1 cellular context compared by ENCODE assay signal in the genomic region with DNA sequence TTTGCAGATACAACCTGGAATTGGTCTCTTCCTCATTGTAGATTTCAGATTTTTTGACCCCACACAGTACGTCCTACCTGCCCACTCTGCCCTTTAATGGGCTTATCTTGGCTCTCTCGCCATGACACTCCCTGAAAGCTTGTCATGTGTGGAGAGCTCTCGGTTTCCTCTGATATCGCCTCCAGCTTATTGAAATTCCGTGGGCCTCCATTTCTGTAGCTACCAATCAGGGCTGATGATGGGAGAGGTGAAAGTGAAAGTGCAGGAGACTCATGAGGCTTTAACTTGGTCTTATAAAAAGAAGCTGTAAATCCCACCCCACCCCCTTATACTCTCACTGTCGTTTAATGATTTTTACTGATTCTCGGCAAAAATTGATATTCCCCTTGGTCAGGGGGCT.
TF ChIP-seq lines count a peak whose summit lies in the region.

No MANE protein-coding gene starts in this region.

TF ChIP-seq in K562, 482 proteins besides CTCF, POLR2A, EP300 and RAD21 (continued from another document):
- TF ChIP-seq, protein P1, sequence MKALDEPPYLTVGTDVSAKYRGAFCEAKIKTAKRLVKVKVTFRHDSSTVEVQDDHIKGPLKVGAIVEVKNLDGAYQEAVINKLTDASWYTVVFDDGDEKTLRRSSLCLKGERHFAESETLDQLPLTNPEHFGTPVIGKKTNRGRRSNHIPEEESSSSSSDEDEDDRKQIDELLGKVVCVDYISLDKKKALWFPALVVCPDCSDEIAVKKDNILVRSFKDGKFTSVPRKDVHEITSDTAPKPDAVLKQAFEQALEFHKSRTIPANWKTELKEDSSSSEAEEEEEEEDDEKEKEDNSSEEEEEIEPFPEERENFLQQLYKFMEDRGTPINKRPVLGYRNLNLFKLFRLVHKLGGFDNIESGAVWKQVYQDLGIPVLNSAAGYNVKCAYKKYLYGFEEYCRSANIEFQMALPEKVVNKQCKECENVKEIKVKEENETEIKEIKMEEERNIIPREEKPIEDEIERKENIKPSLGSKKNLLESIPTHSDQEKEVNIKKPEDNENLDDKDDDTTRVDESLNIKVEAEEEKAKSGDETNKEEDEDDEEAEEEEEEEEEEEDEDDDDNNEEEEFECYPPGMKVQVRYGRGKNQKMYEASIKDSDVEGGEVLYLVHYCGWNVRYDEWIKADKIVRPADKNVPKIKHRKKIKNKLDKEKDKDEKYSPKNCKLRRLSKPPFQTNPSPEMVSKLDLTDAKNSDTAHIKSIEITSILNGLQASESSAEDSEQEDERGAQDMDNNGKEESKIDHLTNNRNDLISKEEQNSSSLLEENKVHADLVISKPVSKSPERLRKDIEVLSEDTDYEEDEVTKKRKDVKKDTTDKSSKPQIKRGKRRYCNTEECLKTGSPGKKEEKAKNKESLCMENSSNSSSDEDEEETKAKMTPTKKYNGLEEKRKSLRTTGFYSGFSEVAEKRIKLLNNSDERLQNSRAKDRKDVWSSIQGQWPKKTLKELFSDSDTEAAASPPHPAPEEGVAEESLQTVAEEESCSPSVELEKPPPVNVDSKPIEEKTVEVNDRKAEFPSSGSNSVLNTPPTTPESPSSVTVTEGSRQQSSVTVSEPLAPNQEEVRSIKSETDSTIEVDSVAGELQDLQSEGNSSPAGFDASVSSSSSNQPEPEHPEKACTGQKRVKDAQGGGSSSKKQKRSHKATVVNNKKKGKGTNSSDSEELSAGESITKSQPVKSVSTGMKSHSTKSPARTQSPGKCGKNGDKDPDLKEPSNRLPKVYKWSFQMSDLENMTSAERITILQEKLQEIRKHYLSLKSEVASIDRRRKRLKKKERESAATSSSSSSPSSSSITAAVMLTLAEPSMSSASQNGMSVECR (CRISPR knock-in tag; IDR thresholded peaks at IDR 0.05), result no peak
- peak in 1 of 3 experiments; percentile 57 for TF ChIP-seq YY1 (IDR thresholded peaks at IDR 0.05; ENCODE audit: borderline replicate concordance in 1 of 3, control insufficient read depth in 1 of 3, extremely low read depth in 1 of 3, insufficient read depth in 3 of 3, insufficient read length in 1 of 3, insufficient replicate concordance in 2 of 3, low read depth in 1 of 3, low read length in 2 of 3)
- 0 out of 2 replicates have a peak, but pooled peaks have one; percentile 4 for TF ChIP-seq RNF2 (IDR thresholded peaks at IDR 0.05)
- no peak for TF ChIP-seq TCF7 (IDR thresholded peaks at IDR 0.05; ENCODE audit: borderline replicate concordance)
- TF ChIP-seq, protein P2, sequence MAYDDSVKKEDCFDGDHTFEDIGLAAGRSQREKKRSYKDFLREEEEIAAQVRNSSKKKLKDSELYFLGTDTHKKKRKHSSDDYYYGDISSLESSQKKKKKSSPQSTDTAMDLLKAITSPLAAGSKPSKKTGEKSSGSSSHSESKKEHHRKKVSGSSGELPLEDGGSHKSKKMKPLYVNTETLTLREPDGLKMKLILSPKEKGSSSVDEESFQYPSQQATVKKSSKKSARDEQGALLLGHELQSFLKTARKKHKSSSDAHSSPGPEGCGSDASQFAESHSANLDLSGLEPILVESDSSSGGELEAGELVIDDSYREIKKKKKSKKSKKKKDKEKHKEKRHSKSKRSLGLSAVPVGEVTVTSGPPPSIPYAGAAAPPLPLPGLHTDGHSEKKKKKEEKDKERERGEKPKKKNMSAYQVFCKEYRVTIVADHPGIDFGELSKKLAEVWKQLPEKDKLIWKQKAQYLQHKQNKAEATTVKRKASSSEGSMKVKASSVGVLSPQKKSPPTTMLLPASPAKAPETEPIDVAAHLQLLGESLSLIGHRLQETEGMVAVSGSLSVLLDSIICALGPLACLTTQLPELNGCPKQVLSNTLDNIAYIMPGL (CRISPR knock-in tag; IDR thresholded peaks at IDR 0.05), result no peak
- TF ChIP-seq ZZZ3 (IDR thresholded peaks at IDR 0.05), result no peak
- TF ChIP-seq NR2C2 (CRISPR knock-in tag; IDR thresholded peaks at IDR 0.05), result no peak
- TF ChIP-seq NR2C2 (tag; IDR thresholded peaks at IDR 0.05), result peak; percentile 49; the same call in 1 of the 2 replicates
- TF ChIP-seq ARID1B (IDR thresholded peaks at IDR 0.05), result peak; percentile 24; the same call in 1 of the 2 replicates
- TF ChIP-seq, protein P3, sequence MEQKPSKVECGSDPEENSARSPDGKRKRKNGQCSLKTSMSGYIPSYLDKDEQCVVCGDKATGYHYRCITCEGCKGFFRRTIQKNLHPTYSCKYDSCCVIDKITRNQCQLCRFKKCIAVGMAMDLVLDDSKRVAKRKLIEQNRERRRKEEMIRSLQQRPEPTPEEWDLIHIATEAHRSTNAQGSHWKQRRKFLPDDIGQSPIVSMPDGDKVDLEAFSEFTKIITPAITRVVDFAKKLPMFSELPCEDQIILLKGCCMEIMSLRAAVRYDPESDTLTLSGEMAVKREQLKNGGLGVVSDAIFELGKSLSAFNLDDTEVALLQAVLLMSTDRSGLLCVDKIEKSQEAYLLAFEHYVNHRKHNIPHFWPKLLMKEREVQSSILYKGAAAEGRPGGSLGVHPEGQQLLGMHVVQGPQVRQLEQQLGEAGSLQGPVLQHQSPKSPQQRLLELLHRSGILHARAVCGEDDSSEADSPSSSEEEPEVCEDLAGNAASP (IDR thresholded peaks at IDR 0.05), result no peak
- TF ChIP-seq ATF7 (IDR thresholded peaks at IDR 0.05), result 0 out of 2 replicates have a peak, but pooled peaks have one; percentile 23
- TF ChIP-seq NFE2L1 (tag; IDR thresholded peaks at IDR 0.05; ENCODE audit: borderline replicate concordance, low read depth), result no peak
- TF ChIP-seq HEY1 (CRISPR knock-in tag; IDR thresholded peaks at IDR 0.05; ENCODE audit: borderline replicate concordance), result no peak
- TF ChIP-seq, protein P4, sequence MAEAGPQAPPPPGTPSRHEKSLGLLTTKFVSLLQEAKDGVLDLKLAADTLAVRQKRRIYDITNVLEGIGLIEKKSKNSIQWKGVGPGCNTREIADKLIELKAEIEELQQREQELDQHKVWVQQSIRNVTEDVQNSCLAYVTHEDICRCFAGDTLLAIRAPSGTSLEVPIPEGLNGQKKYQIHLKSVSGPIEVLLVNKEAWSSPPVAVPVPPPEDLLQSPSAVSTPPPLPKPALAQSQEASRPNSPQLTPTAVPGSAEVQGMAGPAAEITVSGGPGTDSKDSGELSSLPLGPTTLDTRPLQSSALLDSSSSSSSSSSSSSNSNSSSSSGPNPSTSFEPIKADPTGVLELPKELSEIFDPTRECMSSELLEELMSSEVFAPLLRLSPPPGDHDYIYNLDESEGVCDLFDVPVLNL (CRISPR knock-in tag; IDR thresholded peaks at IDR 0.05; ENCODE audit: low read depth), result no peak
- no peak for TF ChIP-seq MTA3 (IDR thresholded peaks at IDR 0.05; ENCODE audit: borderline replicate concordance)
- TF ChIP-seq ZNF232 (CRISPR knock-in tag; IDR thresholded peaks at IDR 0.05), result no peak
- peak; percentile 33 for TF ChIP-seq SMARCA4 (IDR thresholded peaks at IDR 0.05)
- no peak for TF ChIP-seq SAFB (IDR thresholded peaks at IDR 0.05; ENCODE audit: borderline replicate concordance, low read depth, low read length)
- TF ChIP-seq, protein P5, sequence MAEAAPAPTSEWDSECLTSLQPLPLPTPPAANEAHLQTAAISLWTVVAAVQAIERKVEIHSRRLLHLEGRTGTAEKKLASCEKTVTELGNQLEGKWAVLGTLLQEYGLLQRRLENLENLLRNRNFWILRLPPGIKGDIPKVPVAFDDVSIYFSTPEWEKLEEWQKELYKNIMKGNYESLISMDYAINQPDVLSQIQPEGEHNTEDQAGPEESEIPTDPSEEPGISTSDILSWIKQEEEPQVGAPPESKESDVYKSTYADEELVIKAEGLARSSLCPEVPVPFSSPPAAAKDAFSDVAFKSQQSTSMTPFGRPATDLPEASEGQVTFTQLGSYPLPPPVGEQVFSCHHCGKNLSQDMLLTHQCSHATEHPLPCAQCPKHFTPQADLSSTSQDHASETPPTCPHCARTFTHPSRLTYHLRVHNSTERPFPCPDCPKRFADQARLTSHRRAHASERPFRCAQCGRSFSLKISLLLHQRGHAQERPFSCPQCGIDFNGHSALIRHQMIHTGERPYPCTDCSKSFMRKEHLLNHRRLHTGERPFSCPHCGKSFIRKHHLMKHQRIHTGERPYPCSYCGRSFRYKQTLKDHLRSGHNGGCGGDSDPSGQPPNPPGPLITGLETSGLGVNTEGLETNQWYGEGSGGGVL (CRISPR knock-in tag; IDR thresholded peaks at IDR 0.05), result no peak
- TF ChIP-seq, protein P6, sequence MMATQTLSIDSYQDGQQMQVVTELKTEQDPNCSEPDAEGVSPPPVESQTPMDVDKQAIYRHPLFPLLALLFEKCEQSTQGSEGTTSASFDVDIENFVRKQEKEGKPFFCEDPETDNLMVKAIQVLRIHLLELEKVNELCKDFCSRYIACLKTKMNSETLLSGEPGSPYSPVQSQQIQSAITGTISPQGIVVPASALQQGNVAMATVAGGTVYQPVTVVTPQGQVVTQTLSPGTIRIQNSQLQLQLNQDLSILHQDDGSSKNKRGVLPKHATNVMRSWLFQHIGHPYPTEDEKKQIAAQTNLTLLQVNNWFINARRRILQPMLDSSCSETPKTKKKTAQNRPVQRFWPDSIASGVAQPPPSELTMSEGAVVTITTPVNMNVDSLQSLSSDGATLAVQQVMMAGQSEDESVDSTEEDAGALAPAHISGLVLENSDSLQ (IDR thresholded peaks at IDR 0.05), result peak; percentile 22; the same call in 1 of the 2 replicates
- no peak for TF ChIP-seq ZNF311 (CRISPR knock-in tag; IDR thresholded peaks at IDR 0.05)
- no peak for TF ChIP-seq ZFPM2 (CRISPR knock-in tag; IDR thresholded peaks at IDR 0.05)
- TF ChIP-seq ZNF282 (CRISPR knock-in tag; IDR thresholded peaks at IDR 0.05), result no peak
- TF ChIP-seq KDM4B (IDR thresholded peaks at IDR 0.05; ENCODE audit: borderline replicate concordance in 2 of 2, low read depth in 1 of 2), result no peak
- TF ChIP-seq, protein P7, sequence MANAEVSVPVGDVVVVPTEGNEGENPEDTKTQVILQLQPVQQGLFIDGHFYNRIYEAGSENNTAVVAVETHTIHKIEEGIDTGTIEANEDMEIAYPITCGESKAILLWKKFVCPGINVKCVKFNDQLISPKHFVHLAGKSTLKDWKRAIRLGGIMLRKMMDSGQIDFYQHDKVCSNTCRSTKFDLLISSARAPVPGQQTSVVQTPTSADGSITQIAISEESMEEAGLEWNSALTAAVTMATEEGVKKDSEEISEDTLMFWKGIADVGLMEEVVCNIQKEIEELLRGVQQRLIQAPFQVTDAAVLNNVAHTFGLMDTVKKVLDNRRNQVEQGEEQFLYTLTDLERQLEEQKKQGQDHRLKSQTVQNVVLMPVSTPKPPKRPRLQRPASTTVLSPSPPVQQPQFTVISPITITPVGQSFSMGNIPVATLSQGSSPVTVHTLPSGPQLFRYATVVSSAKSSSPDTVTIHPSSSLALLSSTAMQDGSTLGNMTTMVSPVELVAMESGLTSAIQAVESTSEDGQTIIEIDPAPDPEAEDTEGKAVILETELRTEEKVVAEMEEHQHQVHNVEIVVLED (CRISPR knock-in tag; IDR thresholded peaks at IDR 0.05), result no peak
- TF ChIP-seq ZEB2 (IDR thresholded peaks at IDR 0.05), result 0 out of 2 replicates have a peak, but pooled peaks have one; percentile 34
- TF ChIP-seq C11orf30 (IDR thresholded peaks at IDR 0.05; ENCODE audit: low read depth), result no peak
- TF ChIP-seq FOXK2 (conservative IDR thresholded peaks at IDR 0.05 in 1 of 2, IDR thresholded peaks at IDR 0.05 in 1 of 2; ENCODE audit: low read depth in 2 of 2), result no peak
- TF ChIP-seq CBX2 (IDR thresholded peaks at IDR 0.05; ENCODE audit: insufficient read depth, low read length, poor library complexity, severe bottlenecking), result no peak
- TF ChIP-seq CBFA2T2 (conservative IDR thresholded peaks at IDR 0.05), result 0 out of 2 replicates have a peak, but pooled peaks have one; percentile 4
- TF ChIP-seq, protein P8, sequence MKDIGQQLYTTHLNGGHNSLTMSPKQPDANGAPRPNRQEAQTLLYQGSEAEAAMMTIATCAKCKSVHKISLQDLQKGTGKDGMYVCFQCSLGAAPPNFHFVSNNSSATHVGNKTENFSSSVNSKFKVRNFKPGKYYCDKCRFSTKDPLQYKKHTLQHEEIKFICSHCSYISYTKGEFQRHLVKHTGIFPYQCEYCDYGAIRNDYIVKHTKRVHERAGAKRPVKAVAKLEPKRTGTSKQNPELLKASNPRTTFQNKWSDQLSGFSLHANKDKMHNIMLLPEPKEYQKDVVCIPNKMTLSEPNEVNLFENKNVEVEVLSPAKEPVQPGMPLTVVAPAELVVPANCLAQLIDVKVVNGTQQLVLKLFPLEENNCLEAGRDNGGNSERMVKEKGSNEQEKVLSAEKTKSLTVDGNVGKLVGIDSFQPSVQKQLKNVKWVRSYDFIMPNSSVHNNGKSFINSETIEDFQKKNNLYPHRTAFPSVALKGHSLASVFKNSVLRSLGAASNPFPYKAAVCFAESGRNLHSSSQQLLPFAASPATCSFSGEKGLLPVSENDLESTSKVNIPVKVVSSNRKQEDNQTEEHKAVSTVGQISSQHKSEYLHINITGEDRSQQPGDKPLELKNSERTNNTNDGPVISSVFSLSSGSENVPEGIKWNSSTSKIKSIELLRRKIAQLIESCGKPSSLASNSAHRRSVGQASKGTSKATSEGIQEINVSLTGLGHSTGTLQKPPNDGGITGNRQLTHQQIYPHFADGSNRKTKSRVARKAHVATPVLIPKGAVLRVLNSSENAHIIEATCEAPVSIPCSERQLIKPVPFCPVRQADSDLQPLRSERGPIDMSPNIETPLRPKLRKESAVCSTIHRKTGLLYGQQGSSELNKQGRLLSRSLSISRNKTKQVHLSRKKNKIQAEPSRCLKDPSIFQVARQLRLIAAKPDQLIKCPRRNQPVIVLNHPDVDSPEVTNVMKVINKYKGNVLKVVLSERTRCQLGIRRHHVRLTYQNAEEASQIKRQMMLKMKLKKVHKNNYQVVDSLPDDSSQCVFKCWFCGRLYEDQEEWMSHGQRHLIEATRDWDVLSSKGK (CRISPR knock-in tag; IDR thresholded peaks at IDR 0.05), result no peak
- no peak for TF ChIP-seq RUNX1 (IDR thresholded peaks at IDR 0.05; ENCODE audit: low read depth)
